Comparison of ENCODE assay signal across 9 cellular contexts in genomic region chr4:109990307-109991257, GRCh38.
DNase-seq lines count a peak whose midpoint lies in the region; ATAC-seq and TF ChIP-seq lines count a peak whose summit lies in the region.
"Had no signal": no experiment of that assay in that cellular context is flagged by ENCODE, and none has a peak within 500 bp of the region (broad histone marks: within the 10 kb centered on the region; RNA-seq: fewer than 3 reads in every experiment).

No MANE protein-coding gene starts in this region.

- intact Hi-C loops in tibial artery (cut with DNase I; ENCODE audit: low total_unique reads), result no loop called here

- no peaks in the 10 kb centered on the region for H3K36me3 ChIP-seq in effector memory CD4-positive, alpha-beta T cell (ENCODE audit: control insufficient read depth, insufficient read depth, low read length)
- no peaks in the 10 kb centered on the region for H3K36me3 ChIP-seq in tibial artery

- no peaks in the 10 kb centered on the region for H3K27me3 ChIP-seq in effector memory CD4-positive, alpha-beta T cell (replicated peaks; ENCODE audit: control insufficient read depth, insufficient read depth, low read length, poor library complexity, severe bottlenecking)
- H3K27me3 ChIP-seq in tibial artery, result peaks cover 0 to 3% of the 10 kb centered on the region in 2 donors

- H3K27ac Mint-ChIP-seq in T-helper 17 cell, result no peak overlapping the region
- H3K27ac Mint-ChIP-seq: T-helper 1 cell treated with Interleukin-12 subunit alpha and Interleukin-12 subunit beta and Interleukin-4 antibody, amounts not matched to agents 30 μg/mL and 1 μg/mL, for 36 hours had no signal

- H3K9me3 ChIP-seq in T-helper 17 cell (ENCODE audit: control insufficient read depth, low read length, poor library complexity, severe bottlenecking) (no peaks in the 10 kb centered on the region), tibial artery (no peaks in the 10 kb centered on the region)
- H3K9me3 ChIP-seq in effector memory CD4-positive, alpha-beta T cell (ENCODE audit: control insufficient read depth, low read length), result no peaks in the 10 kb centered on the region

- CTCF ChIA-PET in GM10248 (lab: Yijun Ruan, JAX), result interaction anchor here (1.7 to 2.0 kb wide), 2 partner anchors 8 to 563 kb away, joined by 3 to 8 read pairs; no protein-coding TSS in a partner anchor

- H3K4me1 ChIP-seq in effector memory CD4-positive, alpha-beta T cell (ENCODE audit: control insufficient read depth, insufficient read depth, low read length, poor library complexity, severe bottlenecking), result no peaks in the 10 kb centered on the region
- no peaks in the 10 kb centered on the region for H3K4me1 ChIP-seq in tibial artery

- peak; percentile 49 for DNase-seq in GM10248 (ENCODE audit: extremely low spot score)
- no peak for DNase-seq in T-helper 17 cell
- no peak for DNase-seq in activated CD4-positive, alpha-beta T cell treated with anti-CD3 and anti-CD28 coated beads for 1 hour
- no peak for DNase-seq in effector memory CD4-positive, alpha-beta T cell
- no peak for DNase-seq in inferior parietal cortex (ENCODE audit: extremely low spot score)
- no peak for DNase-seq in tibial artery

- no peak for TF ChIP-seq CTCF in GM10248 (IDR thresholded peaks at IDR 0.05; ENCODE audit: control extremely low read depth, extremely low read depth, low read depth, missing control alignments)
- TF ChIP-seq CTCF in tibial artery (IDR thresholded peaks at IDR 0.05), result no peak

- H3K36me3 Mint-ChIP-seq in T-helper 17 cell (ENCODE audit: low read depth), result peaks cover 2% of the 10 kb centered on the region

- ATAC-seq in GM19468 (IDR thresholded peaks at IDR 0.05; ENCODE audit: extremely low read depth, unreplicated experiment) (peak; percentile 81), HG03139 (IDR thresholded peaks at IDR 0.05; ENCODE audit: unreplicated experiment) (peak; percentile 81), T-helper 17 cell (peak; percentile 28)

- no peak overlapping the region for H3K4me3 ChIP-seq in effector memory CD4-positive, alpha-beta T cell (ENCODE audit: insufficient read depth, low read depth, low read length, poor library complexity, severe bottlenecking)
- no peak overlapping the region for H3K4me3 ChIP-seq in tibial artery

- H3K4me3 Mint-ChIP-seq in T-helper 17 cell, result no peak overlapping the region
- H3K4me3 Mint-ChIP-seq: T-helper 1 cell treated with Interleukin-12 subunit alpha and Interleukin-12 subunit beta and Interleukin-4 antibody, amounts not matched to agents 30 μg/mL and 1 μg/mL, for 36 hours had no signal

- peaks cover 7% of the 10 kb centered on the region for H3K4me1 Mint-ChIP-seq in T-helper 17 cell

- no peak overlapping the region for H3K27ac ChIP-seq in effector memory CD4-positive, alpha-beta T cell (ENCODE audit: insufficient read depth, low read length, poor library complexity, severe bottlenecking)
- no peak overlapping the region for H3K27ac ChIP-seq in tibial artery

- POLR2A ChIA-PET in GM10248 (lab: Yijun Ruan, JAX), result no interaction called here

- H3K27me3 Mint-ChIP-seq in T-helper 17 cell, result peaks cover 44% of the 10 kb centered on the region

Comparison
In these comparisons a context has a peak if more than half of its experiments do, and no peak if none do; other contexts are left out.
1. ATAC-seq: peak in every context shown above with its lines; median percentile 81 in GM19468; 81 in HG03139; 28 in T-helper 17 cell.